ENCODE assay signal across 1 cellular context in genomic region chr17:81821603-81822311, GRCh38.
TF ChIP-seq lines count a peak whose summit lies in the region.

No MANE protein-coding gene starts in this region.

TF ChIP-seq in K562, 482 proteins besides CTCF, POLR2A, EP300 and RAD21 (continued from another document and continues in another):
- TF ChIP-seq AFF1 (IDR thresholded peaks at IDR 0.05; ENCODE audit: low read depth in 1 of 2, partially characterized antibody in 2 of 2), result peak in 1 of 2 experiments; percentile 63
- peak; percentile 47; the same call in 1 of the 2 replicates for TF ChIP-seq ETV1 (tag; conservative IDR thresholded peaks at IDR 0.05; ENCODE audit: low read depth)
- TF ChIP-seq ARID4B (CRISPR knock-in tag; IDR thresholded peaks at IDR 0.05), result no peak; the same call in 1 of the 2 replicates
- TF ChIP-seq TFE3 (CRISPR knock-in tag; IDR thresholded peaks at IDR 0.05), result no peak
- no peak for TF ChIP-seq KAT8 (IDR thresholded peaks at IDR 0.05; ENCODE audit: low read depth)
- TF ChIP-seq ZBED1 (IDR thresholded peaks at IDR 0.05), result no peak
- no peak for TF ChIP-seq BMI1 (IDR thresholded peaks at IDR 0.05; ENCODE audit: low read length)
- TF ChIP-seq STAG1 (CRISPR knock-in tag; IDR thresholded peaks at IDR 0.05; ENCODE audit: borderline replicate concordance), result no peak; the same call in 1 of the 2 replicates
- TF ChIP-seq NR2C2 (CRISPR knock-in tag; IDR thresholded peaks at IDR 0.05), result 0 out of 2 replicates have a peak, but pooled peaks have one; percentile 30
- peak; percentile 87 for TF ChIP-seq NR2C2 (tag; IDR thresholded peaks at IDR 0.05)
- TF ChIP-seq ZNF274 (IDR thresholded peaks at IDR 0.05; ENCODE audit: borderline replicate concordance, low read depth, low read length), result no peak
- no peak for TF ChIP-seq CC2D1A (IDR thresholded peaks at IDR 0.05)
- TF ChIP-seq C11orf30 (IDR thresholded peaks at IDR 0.05; ENCODE audit: low read depth), result no peak
- TF ChIP-seq, protein P1, sequence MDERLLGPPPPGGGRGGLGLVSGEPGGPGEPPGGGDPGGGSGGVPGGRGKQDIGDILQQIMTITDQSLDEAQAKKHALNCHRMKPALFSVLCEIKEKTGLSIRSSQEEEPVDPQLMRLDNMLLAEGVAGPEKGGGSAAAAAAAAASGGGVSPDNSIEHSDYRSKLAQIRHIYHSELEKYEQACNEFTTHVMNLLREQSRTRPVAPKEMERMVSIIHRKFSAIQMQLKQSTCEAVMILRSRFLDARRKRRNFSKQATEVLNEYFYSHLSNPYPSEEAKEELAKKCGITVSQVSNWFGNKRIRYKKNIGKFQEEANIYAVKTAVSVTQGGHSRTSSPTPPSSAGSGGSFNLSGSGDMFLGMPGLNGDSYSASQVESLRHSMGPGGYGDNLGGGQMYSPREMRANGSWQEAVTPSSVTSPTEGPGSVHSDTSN (CRISPR knock-in tag; IDR thresholded peaks at IDR 0.05; ENCODE audit: low read depth), result no peak
- TF ChIP-seq, protein P1 (tag; conservative IDR thresholded peaks at IDR 0.05; ENCODE audit: low read depth), result no peak
- TF ChIP-seq DEAF1 (CRISPR knock-in tag; IDR thresholded peaks at IDR 0.05), result no peak
- TF ChIP-seq ZC3H8 (IDR thresholded peaks at IDR 0.05), result no peak
- TF ChIP-seq ZMIZ1 (IDR thresholded peaks at IDR 0.05; ENCODE audit: low read depth in 2 of 2, low read length in 2 of 2), result no peak
- peak; percentile 63 for TF ChIP-seq ZFX (CRISPR knock-in tag; IDR thresholded peaks at IDR 0.05)
- TF ChIP-seq, protein P2, sequence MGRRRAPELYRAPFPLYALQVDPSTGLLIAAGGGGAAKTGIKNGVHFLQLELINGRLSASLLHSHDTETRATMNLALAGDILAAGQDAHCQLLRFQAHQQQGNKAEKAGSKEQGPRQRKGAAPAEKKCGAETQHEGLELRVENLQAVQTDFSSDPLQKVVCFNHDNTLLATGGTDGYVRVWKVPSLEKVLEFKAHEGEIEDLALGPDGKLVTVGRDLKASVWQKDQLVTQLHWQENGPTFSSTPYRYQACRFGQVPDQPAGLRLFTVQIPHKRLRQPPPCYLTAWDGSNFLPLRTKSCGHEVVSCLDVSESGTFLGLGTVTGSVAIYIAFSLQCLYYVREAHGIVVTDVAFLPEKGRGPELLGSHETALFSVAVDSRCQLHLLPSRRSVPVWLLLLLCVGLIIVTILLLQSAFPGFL (CRISPR knock-in tag; IDR thresholded peaks at IDR 0.05), result 0 out of 2 replicates have a peak, but pooled peaks have one; percentile 40
- TF ChIP-seq, protein P3, sequence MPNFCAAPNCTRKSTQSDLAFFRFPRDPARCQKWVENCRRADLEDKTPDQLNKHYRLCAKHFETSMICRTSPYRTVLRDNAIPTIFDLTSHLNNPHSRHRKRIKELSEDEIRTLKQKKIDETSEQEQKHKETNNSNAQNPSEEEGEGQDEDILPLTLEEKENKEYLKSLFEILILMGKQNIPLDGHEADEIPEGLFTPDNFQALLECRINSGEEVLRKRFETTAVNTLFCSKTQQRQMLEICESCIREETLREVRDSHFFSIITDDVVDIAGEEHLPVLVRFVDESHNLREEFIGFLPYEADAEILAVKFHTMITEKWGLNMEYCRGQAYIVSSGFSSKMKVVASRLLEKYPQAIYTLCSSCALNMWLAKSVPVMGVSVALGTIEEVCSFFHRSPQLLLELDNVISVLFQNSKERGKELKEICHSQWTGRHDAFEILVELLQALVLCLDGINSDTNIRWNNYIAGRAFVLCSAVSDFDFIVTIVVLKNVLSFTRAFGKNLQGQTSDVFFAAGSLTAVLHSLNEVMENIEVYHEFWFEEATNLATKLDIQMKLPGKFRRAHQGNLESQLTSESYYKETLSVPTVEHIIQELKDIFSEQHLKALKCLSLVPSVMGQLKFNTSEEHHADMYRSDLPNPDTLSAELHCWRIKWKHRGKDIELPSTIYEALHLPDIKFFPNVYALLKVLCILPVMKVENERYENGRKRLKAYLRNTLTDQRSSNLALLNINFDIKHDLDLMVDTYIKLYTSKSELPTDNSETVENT (CRISPR knock-in tag; IDR thresholded peaks at IDR 0.05), result no peak
- TF ChIP-seq HNRNPK (IDR thresholded peaks at IDR 0.05; ENCODE audit: low read depth, low read length, poor library complexity, severe bottlenecking), result no peak
- no peak for TF ChIP-seq ZFP30 (CRISPR knock-in tag; IDR thresholded peaks at IDR 0.05; ENCODE audit: borderline replicate concordance)
- TF ChIP-seq SRSF9 (IDR thresholded peaks at IDR 0.05; ENCODE audit: borderline replicate concordance, low read depth, low read length), result no peak
- TF ChIP-seq ZNF263 (CRISPR knock-in tag; IDR thresholded peaks at IDR 0.05; ENCODE audit: borderline replicate concordance), result peak; percentile 93
- TF ChIP-seq, protein P4, sequence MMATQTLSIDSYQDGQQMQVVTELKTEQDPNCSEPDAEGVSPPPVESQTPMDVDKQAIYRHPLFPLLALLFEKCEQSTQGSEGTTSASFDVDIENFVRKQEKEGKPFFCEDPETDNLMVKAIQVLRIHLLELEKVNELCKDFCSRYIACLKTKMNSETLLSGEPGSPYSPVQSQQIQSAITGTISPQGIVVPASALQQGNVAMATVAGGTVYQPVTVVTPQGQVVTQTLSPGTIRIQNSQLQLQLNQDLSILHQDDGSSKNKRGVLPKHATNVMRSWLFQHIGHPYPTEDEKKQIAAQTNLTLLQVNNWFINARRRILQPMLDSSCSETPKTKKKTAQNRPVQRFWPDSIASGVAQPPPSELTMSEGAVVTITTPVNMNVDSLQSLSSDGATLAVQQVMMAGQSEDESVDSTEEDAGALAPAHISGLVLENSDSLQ (IDR thresholded peaks at IDR 0.05), result 0 out of 2 replicates have a peak, but pooled peaks have one; percentile 21
- no peak for TF ChIP-seq SREBF1 (IDR thresholded peaks at IDR 0.05; ENCODE audit: borderline replicate concordance, low read depth, low read length)
- no peak for TF ChIP-seq OTX1 (CRISPR knock-in tag; IDR thresholded peaks at IDR 0.05)
- TF ChIP-seq TAF7 (tag; IDR thresholded peaks at IDR 0.05), result no peak
- TF ChIP-seq GABPB1 (CRISPR knock-in tag; IDR thresholded peaks at IDR 0.05), result peak; percentile 47; the same call in 1 of the 2 replicates
- TF ChIP-seq, protein P5, sequence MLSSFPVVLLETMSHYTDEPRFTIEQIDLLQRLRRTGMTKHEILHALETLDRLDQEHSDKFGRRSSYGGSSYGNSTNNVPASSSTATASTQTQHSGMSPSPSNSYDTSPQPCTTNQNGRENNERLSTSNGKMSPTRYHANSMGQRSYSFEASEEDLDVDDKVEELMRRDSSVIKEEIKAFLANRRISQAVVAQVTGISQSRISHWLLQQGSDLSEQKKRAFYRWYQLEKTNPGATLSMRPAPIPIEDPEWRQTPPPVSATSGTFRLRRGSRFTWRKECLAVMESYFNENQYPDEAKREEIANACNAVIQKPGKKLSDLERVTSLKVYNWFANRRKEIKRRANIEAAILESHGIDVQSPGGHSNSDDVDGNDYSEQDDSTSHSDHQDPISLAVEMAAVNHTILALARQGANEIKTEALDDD (IDR thresholded peaks at IDR 0.05), result no peak
